In genomic region chr10:79319372-79319771, GRCh38 we compare ENCODE assay signal across 20 cellular contexts. TPM values are rescaled to one million over a fixed set of nuclear protein-coding genes. Genes with fewer than 3 reads are reported as not detected.
DNase-seq lines count a peak whose midpoint lies in the region; ATAC-seq, FAIRE-seq and TF ChIP-seq lines count a peak whose summit lies in the region.
"Had no signal": no experiment of that assay in that cellular context is flagged by ENCODE, and none has a peak within 500 bp of the region (broad histone marks: within the 10 kb centered on the region; RNA-seq: fewer than 3 reads in every experiment).

No MANE protein-coding gene starts in this region.

- no peak overlapping the region for H3K4me3 ChIP-seq in lower lobe of right lung
- H3K4me3 ChIP-seq: gastroesophageal sphincter, K562 had no signal

- TF ChIP-seq CTCF in CD14-positive monocyte (IDR thresholded peaks at IDR 0.05): no peak
- TF ChIP-seq CTCF in lower lobe of right lung (IDR thresholded peaks at IDR 0.05): no peak
- no peak for TF ChIP-seq CTCF in D721Med (IDR thresholded peaks at IDR 0.05; ENCODE audit: insufficient read depth, missing control alignments)

- no peaks in the 10 kb centered on the region for H3K27me3 ChIP-seq in lower lobe of right lung (ENCODE audit: low read depth)
- H3K27me3 ChIP-seq: gastroesophageal sphincter had no signal

- H3K4me1 ChIP-seq in lower lobe of right lung: peaks cover 32% of the 10 kb centered on the region

- FAIRE-seq in D721Med (lab: Jason Lieb, UNC) (no peak), frontal cortex (lab: Jason Lieb, UNC) (no peak)
- FAIRE-seq: A204.1, K562 had no signal

- peaks cover 79% of the 10 kb centered on the region for H3K4me1 Mint-ChIP-seq in CD14-positive monocyte
- H3K4me1 Mint-ChIP-seq in T-helper 17 cell: peaks cover 69% of the 10 kb centered on the region

- H3K36me3 ChIP-seq in lower lobe of right lung: peaks cover 11% of the 10 kb centered on the region

- peaks cover 7 to 33% (median 19%) of the 10 kb centered on the region in 3 donors for H3K27me3 Mint-ChIP-seq in CD14-positive monocyte (ENCODE audit: low read depth in 3 of 3)
- no peaks in the 10 kb centered on the region for H3K27me3 Mint-ChIP-seq in T-helper 17 cell
- H3K27me3 Mint-ChIP-seq: activated CD4-positive, alpha-beta T cell treated with anti-CD3 and anti-CD28 coated beads for 36 hours; B cell had no signal

- no peak for ATAC-seq in T-helper 17 cell
- ATAC-seq in lower lobe of right lung: no peak
- ATAC-seq: activated CD4-positive, alpha-beta T cell treated with anti-CD3 and anti-CD28 coated beads for 36 hours; gastroesophageal sphincter; K562 had no signal

- peaks cover 0 to 7% (median 5%) of the 10 kb centered on the region in 7 donors for H3K9me3 Mint-ChIP-seq in CD14-positive monocyte

- H3K27ac Mint-ChIP-seq in CD14-positive monocyte (peak overlapping the region; percentile 78 to 99 (median 98)), T-helper 17 cell (peak overlapping the region; percentile 96)

- H3K36me3 Mint-ChIP-seq in CD14-positive monocyte (peaks cover 33 to 42% of the 10 kb centered on the region in 2 donors), T-helper 17 cell (ENCODE audit: low read depth) (no peaks in the 10 kb centered on the region)

- H3K4me3 Mint-ChIP-seq in CD14-positive monocyte (peak overlapping the region; percentile 45 to 75), T-helper 17 cell (no peak overlapping the region)
- H3K4me3 Mint-ChIP-seq: activated CD4-positive, alpha-beta T cell treated with anti-CD3 and anti-CD28 coated beads for 36 hours; B cell had no signal

- peak; percentile 18 for DNase-seq in NCI-H748 (lab: John Stamatoyannopoulos, UW; ENCODE audit: unreplicated experiment)
- DNase-seq in NCI-H748 treated with DMSO at 0.1 percent for 48 hours (lab: John Stamatoyannopoulos, UW): no peak
- no peak for DNase-seq in CD14-positive monocyte (ENCODE audit: low spot score)
- no peak for DNase-seq in T-helper 17 cell
- DNase-seq in lower lobe of right lung: peak; percentile 36
- no peak for DNase-seq in D721Med (ENCODE audit: insufficient read length, low spot score)
- no peak for DNase-seq in SK-N-DZ (ENCODE audit: low spot score)
- no peak for DNase-seq in frontal cortex (ENCODE audit: low spot score in 2 of 2)
- DNase-seq: activated CD4-positive, alpha-beta T cell treated with anti-CD3 and anti-CD28 coated beads for 36 hours; activated gamma-delta T cell treated with Interleukin-2 at 50 U/mL for 16 hours; central memory CD4-positive, alpha-beta T cell; mammary epithelial cell; NCI-H1048; NCI-H2029; NK-92 treated with Interleukin-12 subunit alpha and Interleukin-12 subunit beta, amount 100 ng/mL, for 24 hours; stimulated activated CD4-positive, alpha-beta T cell treated with anti-CD3 and anti-CD28 coated beads, Interleukin-12 subunit alpha, Interleukin-12 subunit beta, amount 100 ng/mL, for 4 hours had no signal

- intact Hi-C loops in CD14-positive monocyte (cut with micrococcal nuclease): loop anchor here in 1 of 2 donors (1.0 to 5.0 kb wide), 2 partner anchors 21 to 33 kb away; no protein-coding TSS in a partner anchor
- intact Hi-C loops in lower lobe of right lung (cut with DNase I): no loop called here

- no peak overlapping the region for H3K27ac ChIP-seq in lower lobe of right lung
- H3K27ac ChIP-seq: gastroesophageal sphincter had no signal

- H3K9me3 ChIP-seq in T-helper 17 cell (ENCODE audit: control insufficient read depth, low read length, poor library complexity, severe bottlenecking) (no peaks in the 10 kb centered on the region), lower lobe of right lung (no peaks in the 10 kb centered on the region)
- H3K9me3 ChIP-seq: gastroesophageal sphincter had no signal

RNA-seq across cellular contexts. Expression of gene PPIF, which starts 27.9 kb away (rescaled TPM):
- polyA plus RNA-seq in CD14-positive monocyte: 10 to 100 TPM; 36.6 to 52.3 TPM
- total RNA-seq in T-helper 17 cell: 10 to 100 TPM; 59.4 to 82.3 TPM
- total RNA-seq in lower lobe of right lung: 28.5 TPM
- polyA plus RNA-seq in SK-N-DZ (2014; cell fraction: cytosol; rRNA removed): 109 and 110 TPM in 2 replicates
- polyA plus RNA-seq in SK-N-DZ (2014; cell fraction: nucleus; rRNA removed): 98.3 and 106 TPM in 2 replicates
- 5.7 TPM for total RNA-seq in frontal cortex

Comparison
In these comparisons a context has a peak if more than half of its experiments do, and no peak if none do; other contexts are left out.
1. DNase-seq: peak in NCI-H748 (single experiment) and lower lobe of right lung (single experiment); none in NCI-H748 treated with DMSO at 0.1 percent for 48 hours (single experiment), CD14-positive monocyte (single experiment), T-helper 17 cell (0 of 3), D721Med (single experiment), SK-N-DZ (single experiment) and frontal cortex (0 of 2).